In genomic region chr9:41090386-41090785, GRCh38 we compare ENCODE assay signal across 5 cellular contexts. TPM values are rescaled to one million over a fixed set of nuclear protein-coding genes. Genes with fewer than 3 reads are reported as not detected.
"Had no signal": no experiment of that assay in that cellular context is flagged by ENCODE, and none has a peak within 500 bp of the region (broad histone marks: within the 10 kb centered on the region; RNA-seq: fewer than 3 reads in every experiment).

No MANE protein-coding gene starts in this region.

RNA-seq across cellular contexts. Expression of gene FOXD4L6, which starts 38.1 kb away (rescaled TPM):
- total RNA-seq: H7, HFFc6 had no signal
- polyA plus RNA-seq: GM23248, GM23338, H1 had no signal
